1 cellular context compared by ENCODE assay signal in genomic region chr16:89720859-89721643, GRCh38.
A peak's percentile ranks its signal among the peaks of the same experiment; 100 is the strongest.
TF ChIP-seq lines count a peak whose summit lies in the region.

TSS of gene VPS9D1 (minus strand) at chr16:89720898. CDS start at chr16:89720861, 37 bp downstream.
TSS of gene ZNF276 (plus strand) at chr16:89721537. CDS start at chr16:89721641, 104 bp downstream.

TF ChIP-seq in A549, 52 proteins besides CTCF, POLR2A, EP300 and RAD21 (continued from another document):
- TF ChIP-seq E2F6 (IDR thresholded peaks at IDR 0.05; ENCODE audit: borderline replicate concordance, low read depth) (0 out of 2 replicates have a peak, but pooled peaks have one; percentile 52), CEBPB (IDR thresholded peaks at IDR 0.05) (no peak), HEYL (CRISPR knock-in tag; IDR thresholded peaks at IDR 0.05) (no peak), ZNF302 (CRISPR knock-in tag; IDR thresholded peaks at IDR 0.05) (no peak), CHD4 (IDR thresholded peaks at IDR 0.05; ENCODE audit: borderline replicate concordance) (no peak), FOSB (CRISPR knock-in tag; IDR thresholded peaks at IDR 0.05) (no peak), RFX5 (IDR thresholded peaks at IDR 0.05) (no peak), BCL3 (IDR thresholded peaks at IDR 0.05) (peak; percentile 66; the same call in 2 of the 3 replicates), NPAS2 (CRISPR knock-in tag; IDR thresholded peaks at IDR 0.05; ENCODE audit: borderline replicate concordance) (no peak), PBX3 (IDR thresholded peaks at IDR 0.05) (peak; percentile 86), GATA3 (IDR thresholded peaks at IDR 0.05; ENCODE audit: borderline replicate concordance) (no peak), EHF (CRISPR knock-in tag; IDR thresholded peaks at IDR 0.05) (no peak), TFCP2L1 (CRISPR knock-in tag; IDR thresholded peaks at IDR 0.05) (peak; percentile 76; the same call in 1 of the 2 replicates), POLR2AphosphoS2 (conservative IDR thresholded peaks at IDR 0.05; ENCODE audit: low read length) (no peak; the same call in 1 of the 2 replicates), ZFP36 (IDR thresholded peaks at IDR 0.05; ENCODE audit: borderline replicate concordance, partially characterized antibody) (no peak), ZC3H11A (IDR thresholded peaks at IDR 0.05) (no peak), HOXB13 (CRISPR knock-in tag; IDR thresholded peaks at IDR 0.05; ENCODE audit: low read depth) (no peak), MYC (IDR thresholded peaks at IDR 0.05; ENCODE audit: borderline replicate concordance, low read length) (peak; percentile 78; the same call in 1 of the 2 replicates), PHF8 (IDR thresholded peaks at IDR 0.05; ENCODE audit: borderline replicate concordance, low read depth) (peak; percentile 6; the same call in 1 of the 2 replicates), TP53 (CRISPR knock-in tag; IDR thresholded peaks at IDR 0.05) (peak; percentile 78; the same call in 1 of the 2 replicates), MAFK (IDR thresholded peaks at IDR 0.05; ENCODE audit: partially characterized antibody) (no peak), NFE2L2 (conservative IDR thresholded peaks at IDR 0.05; ENCODE audit: low read length) (no peak), CBX8 (IDR thresholded peaks at IDR 0.05) (no peak), MAZ (IDR thresholded peaks at IDR 0.05; ENCODE audit: borderline replicate concordance, low read depth, low read length) (peak; percentile 90), JUNB (IDR thresholded peaks at IDR 0.05) (no peak), FOXS1 (CRISPR knock-in tag; IDR thresholded peaks at IDR 0.05) (no peak), CHD2 (IDR thresholded peaks at IDR 0.05; ENCODE audit: low read length, partially characterized antibody) (no peak), FOSL2 (IDR thresholded peaks at IDR 0.05) (no peak), FOSL2 (CRISPR knock-in tag; IDR thresholded peaks at IDR 0.05) (no peak; the same call in none of the 2 replicates), ELK1 (IDR thresholded peaks at IDR 0.05; ENCODE audit: low read depth, low read length) (no peak), CBX2 (IDR thresholded peaks at IDR 0.05; ENCODE audit: borderline replicate concordance, low read depth) (no peak), HDAC2 (IDR thresholded peaks at IDR 0.05) (no peak), EHMT2 (IDR thresholded peaks at IDR 0.05; ENCODE audit: low read depth) (no peak), JUN (IDR thresholded peaks at IDR 0.05) (peak; percentile 73 to 97; a peak in 4 of 5 replicates), RCOR1 (IDR thresholded peaks at IDR 0.05; ENCODE audit: low read depth, low read length) (no peak), BHLHE40 (IDR thresholded peaks at IDR 0.05; ENCODE audit: low read depth, low read length) (no peak), HOXB5 (CRISPR knock-in tag; IDR thresholded peaks at IDR 0.05) (no peak; the same call in 1 of the 2 replicates), ZSCAN20 (CRISPR knock-in tag; IDR thresholded peaks at IDR 0.05) (no peak), KDM1A (IDR thresholded peaks at IDR 0.05; ENCODE audit: low read depth) (no peak), RARB (CRISPR knock-in tag; IDR thresholded peaks at IDR 0.05) (no peak), RNF2 (IDR thresholded peaks at IDR 0.05; ENCODE audit: borderline replicate concordance, low read depth) (no peak), SREBF2 (IDR thresholded peaks at IDR 0.05) (no peak), HOXA7 (CRISPR knock-in tag; IDR thresholded peaks at IDR 0.05) (no peak)
- TF ChIP-seq, protein P1, sequence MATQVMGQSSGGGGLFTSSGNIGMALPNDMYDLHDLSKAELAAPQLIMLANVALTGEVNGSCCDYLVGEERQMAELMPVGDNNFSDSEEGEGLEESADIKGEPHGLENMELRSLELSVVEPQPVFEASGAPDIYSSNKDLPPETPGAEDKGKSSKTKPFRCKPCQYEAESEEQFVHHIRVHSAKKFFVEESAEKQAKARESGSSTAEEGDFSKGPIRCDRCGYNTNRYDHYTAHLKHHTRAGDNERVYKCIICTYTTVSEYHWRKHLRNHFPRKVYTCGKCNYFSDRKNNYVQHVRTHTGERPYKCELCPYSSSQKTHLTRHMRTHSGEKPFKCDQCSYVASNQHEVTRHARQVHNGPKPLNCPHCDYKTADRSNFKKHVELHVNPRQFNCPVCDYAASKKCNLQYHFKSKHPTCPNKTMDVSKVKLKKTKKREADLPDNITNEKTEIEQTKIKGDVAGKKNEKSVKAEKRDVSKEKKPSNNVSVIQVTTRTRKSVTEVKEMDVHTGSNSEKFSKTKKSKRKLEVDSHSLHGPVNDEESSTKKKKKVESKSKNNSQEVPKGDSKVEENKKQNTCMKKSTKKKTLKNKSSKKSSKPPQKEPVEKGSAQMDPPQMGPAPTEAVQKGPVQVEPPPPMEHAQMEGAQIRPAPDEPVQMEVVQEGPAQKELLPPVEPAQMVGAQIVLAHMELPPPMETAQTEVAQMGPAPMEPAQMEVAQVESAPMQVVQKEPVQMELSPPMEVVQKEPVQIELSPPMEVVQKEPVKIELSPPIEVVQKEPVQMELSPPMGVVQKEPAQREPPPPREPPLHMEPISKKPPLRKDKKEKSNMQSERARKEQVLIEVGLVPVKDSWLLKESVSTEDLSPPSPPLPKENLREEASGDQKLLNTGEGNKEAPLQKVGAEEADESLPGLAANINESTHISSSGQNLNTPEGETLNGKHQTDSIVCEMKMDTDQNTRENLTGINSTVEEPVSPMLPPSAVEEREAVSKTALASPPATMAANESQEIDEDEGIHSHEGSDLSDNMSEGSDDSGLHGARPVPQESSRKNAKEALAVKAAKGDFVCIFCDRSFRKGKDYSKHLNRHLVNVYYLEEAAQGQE (IDR thresholded peaks at IDR 0.05) = no peak
- TF ChIP-seq, protein P2, sequence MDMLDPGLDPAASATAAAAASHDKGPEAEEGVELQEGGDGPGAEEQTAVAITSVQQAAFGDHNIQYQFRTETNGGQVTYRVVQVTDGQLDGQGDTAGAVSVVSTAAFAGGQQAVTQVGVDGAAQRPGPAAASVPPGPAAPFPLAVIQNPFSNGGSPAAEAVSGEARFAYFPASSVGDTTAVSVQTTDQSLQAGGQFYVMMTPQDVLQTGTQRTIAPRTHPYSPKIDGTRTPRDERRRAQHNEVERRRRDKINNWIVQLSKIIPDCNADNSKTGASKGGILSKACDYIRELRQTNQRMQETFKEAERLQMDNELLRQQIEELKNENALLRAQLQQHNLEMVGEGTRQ (IDR thresholded peaks at IDR 0.05) = no peak
- TF ChIP-seq, protein P3, sequence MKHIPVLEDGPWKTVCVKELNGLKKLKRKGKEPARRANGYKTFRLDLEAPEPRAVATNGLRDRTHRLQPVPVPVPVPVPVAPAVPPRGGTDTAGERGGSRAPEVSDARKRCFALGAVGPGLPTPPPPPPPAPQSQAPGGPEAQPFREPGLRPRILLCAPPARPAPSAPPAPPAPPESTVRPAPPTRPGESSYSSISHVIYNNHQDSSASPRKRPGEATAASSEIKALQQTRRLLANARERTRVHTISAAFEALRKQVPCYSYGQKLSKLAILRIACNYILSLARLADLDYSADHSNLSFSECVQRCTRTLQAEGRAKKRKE (CRISPR knock-in tag; IDR thresholded peaks at IDR 0.05; ENCODE audit: low read depth) = 0 out of 2 replicates have a peak, but pooled peaks have one; percentile 49
- TF ChIP-seq, protein P4, sequence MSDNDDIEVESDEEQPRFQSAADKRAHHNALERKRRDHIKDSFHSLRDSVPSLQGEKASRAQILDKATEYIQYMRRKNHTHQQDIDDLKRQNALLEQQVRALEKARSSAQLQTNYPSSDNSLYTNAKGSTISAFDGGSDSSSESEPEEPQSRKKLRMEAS (IDR thresholded peaks at IDR 0.05) = peak; percentile 90
- TF ChIP-seq, protein P5, sequence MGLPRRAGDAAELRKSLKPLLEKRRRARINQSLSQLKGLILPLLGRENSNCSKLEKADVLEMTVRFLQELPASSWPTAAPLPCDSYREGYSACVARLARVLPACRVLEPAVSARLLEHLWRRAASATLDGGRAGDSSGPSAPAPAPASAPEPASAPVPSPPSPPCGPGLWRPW (IDR thresholded peaks at IDR 0.05) = no peak
- TF ChIP-seq, protein P6, sequence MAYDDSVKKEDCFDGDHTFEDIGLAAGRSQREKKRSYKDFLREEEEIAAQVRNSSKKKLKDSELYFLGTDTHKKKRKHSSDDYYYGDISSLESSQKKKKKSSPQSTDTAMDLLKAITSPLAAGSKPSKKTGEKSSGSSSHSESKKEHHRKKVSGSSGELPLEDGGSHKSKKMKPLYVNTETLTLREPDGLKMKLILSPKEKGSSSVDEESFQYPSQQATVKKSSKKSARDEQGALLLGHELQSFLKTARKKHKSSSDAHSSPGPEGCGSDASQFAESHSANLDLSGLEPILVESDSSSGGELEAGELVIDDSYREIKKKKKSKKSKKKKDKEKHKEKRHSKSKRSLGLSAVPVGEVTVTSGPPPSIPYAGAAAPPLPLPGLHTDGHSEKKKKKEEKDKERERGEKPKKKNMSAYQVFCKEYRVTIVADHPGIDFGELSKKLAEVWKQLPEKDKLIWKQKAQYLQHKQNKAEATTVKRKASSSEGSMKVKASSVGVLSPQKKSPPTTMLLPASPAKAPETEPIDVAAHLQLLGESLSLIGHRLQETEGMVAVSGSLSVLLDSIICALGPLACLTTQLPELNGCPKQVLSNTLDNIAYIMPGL (CRISPR knock-in tag; IDR thresholded peaks at IDR 0.05; ENCODE audit: borderline replicate concordance) = no peak
TF ChIP-seq in A549: peak in this region for 12.
